Comparison of ENCODE assay signal across 2 cellular contexts in the genomic region with DNA sequence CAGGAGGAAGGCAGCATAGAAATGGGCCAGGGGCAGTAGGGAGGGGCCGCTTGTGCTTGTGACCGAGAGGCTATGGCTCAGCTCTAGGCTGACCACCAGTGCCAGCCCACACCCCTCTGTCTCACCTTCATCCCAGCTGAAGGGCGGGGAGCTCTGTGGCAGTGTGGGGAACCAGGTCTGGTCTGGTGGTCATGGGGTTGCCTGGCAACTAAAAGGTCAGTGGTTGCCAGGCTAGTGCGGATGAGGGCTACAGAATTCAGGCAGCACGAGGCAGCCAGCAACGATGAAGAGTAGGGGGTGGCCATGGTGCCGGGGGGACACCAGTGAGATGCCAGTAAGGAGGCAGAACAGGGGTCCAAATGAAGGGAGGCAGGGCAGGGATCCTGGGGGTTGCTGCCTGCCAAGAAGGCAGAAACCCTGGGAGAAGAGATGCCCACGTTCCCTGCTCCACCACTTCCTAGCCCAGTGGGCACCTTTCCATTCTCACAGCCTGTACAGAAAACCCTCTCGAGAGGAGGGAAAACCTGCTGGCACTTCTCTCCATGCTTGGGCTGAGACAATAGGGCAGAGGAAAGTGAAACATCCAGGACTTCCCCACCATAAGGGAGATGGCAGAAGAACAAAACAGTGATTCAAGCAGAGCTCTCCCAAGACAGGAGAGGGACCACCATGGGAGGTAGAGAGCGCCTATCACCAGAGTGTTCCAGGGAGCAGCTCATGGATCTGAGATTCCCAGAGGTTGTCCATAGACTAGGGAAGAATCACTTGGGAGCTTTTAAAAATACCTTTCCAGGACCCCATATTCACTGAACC.
TF ChIP-seq lines count a peak whose summit lies in the region.

No MANE protein-coding gene starts in this region.

TF ChIP-seq in SK-N-SH, 30 proteins besides CTCF, POLR2A, EP300 and RAD21 (continued from another document):
- TF ChIP-seq, protein P1, sequence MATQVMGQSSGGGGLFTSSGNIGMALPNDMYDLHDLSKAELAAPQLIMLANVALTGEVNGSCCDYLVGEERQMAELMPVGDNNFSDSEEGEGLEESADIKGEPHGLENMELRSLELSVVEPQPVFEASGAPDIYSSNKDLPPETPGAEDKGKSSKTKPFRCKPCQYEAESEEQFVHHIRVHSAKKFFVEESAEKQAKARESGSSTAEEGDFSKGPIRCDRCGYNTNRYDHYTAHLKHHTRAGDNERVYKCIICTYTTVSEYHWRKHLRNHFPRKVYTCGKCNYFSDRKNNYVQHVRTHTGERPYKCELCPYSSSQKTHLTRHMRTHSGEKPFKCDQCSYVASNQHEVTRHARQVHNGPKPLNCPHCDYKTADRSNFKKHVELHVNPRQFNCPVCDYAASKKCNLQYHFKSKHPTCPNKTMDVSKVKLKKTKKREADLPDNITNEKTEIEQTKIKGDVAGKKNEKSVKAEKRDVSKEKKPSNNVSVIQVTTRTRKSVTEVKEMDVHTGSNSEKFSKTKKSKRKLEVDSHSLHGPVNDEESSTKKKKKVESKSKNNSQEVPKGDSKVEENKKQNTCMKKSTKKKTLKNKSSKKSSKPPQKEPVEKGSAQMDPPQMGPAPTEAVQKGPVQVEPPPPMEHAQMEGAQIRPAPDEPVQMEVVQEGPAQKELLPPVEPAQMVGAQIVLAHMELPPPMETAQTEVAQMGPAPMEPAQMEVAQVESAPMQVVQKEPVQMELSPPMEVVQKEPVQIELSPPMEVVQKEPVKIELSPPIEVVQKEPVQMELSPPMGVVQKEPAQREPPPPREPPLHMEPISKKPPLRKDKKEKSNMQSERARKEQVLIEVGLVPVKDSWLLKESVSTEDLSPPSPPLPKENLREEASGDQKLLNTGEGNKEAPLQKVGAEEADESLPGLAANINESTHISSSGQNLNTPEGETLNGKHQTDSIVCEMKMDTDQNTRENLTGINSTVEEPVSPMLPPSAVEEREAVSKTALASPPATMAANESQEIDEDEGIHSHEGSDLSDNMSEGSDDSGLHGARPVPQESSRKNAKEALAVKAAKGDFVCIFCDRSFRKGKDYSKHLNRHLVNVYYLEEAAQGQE (IDR thresholded peaks at IDR 0.05; ENCODE audit: low read depth, low read length), result no peak
- TF ChIP-seq FOXJ3 (CRISPR knock-in tag; IDR thresholded peaks at IDR 0.05) (no peak), NFIC (IDR thresholded peaks at IDR 0.05; ENCODE audit: borderline replicate concordance) (no peak), GABPA (IDR thresholded peaks at IDR 0.05; ENCODE audit: low read depth) (no peak), CHD2 (IDR thresholded peaks at IDR 0.05; ENCODE audit: low read length, partially characterized antibody) (no peak), FOXM1 (IDR thresholded peaks at IDR 0.05; ENCODE audit: low read depth) (no peak), TCF12 (IDR thresholded peaks at IDR 0.05) (no peak)
TF ChIP-seq in SK-N-SH: peak in this region for 0.

TF ChIP-seq in SK-N-SH treated with all-trans-retinoic acid at 6 μM for 48 hours, 23 proteins besides CTCF, POLR2A, EP300 and RAD21 (continued from another document):
- TF ChIP-seq GLIS3 (CRISPR knock-in tag; IDR thresholded peaks at IDR 0.05) (no peak), ZNF70 (CRISPR knock-in tag; IDR thresholded peaks at IDR 0.05) (no peak), BACH2 (CRISPR knock-in tag; IDR thresholded peaks at IDR 0.05; ENCODE audit: borderline replicate concordance) (no peak), PPARA (CRISPR knock-in tag; IDR thresholded peaks at IDR 0.05; ENCODE audit: borderline replicate concordance) (no peak)
- TF ChIP-seq, protein P2, sequence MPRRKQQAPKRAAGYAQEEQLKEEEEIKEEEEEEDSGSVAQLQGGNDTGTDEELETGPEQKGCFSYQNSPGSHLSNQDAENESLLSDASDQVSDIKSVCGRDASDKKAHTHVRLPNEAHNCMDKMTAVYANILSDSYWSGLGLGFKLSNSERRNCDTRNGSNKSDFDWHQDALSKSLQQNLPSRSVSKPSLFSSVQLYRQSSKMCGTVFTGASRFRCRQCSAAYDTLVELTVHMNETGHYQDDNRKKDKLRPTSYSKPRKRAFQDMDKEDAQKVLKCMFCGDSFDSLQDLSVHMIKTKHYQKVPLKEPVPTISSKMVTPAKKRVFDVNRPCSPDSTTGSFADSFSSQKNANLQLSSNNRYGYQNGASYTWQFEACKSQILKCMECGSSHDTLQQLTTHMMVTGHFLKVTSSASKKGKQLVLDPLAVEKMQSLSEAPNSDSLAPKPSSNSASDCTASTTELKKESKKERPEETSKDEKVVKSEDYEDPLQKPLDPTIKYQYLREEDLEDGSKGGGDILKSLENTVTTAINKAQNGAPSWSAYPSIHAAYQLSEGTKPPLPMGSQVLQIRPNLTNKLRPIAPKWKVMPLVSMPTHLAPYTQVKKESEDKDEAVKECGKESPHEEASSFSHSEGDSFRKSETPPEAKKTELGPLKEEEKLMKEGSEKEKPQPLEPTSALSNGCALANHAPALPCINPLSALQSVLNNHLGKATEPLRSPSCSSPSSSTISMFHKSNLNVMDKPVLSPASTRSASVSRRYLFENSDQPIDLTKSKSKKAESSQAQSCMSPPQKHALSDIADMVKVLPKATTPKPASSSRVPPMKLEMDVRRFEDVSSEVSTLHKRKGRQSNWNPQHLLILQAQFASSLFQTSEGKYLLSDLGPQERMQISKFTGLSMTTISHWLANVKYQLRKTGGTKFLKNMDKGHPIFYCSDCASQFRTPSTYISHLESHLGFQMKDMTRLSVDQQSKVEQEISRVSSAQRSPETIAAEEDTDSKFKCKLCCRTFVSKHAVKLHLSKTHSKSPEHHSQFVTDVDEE (CRISPR knock-in tag; IDR thresholded peaks at IDR 0.05), result no peak
TF ChIP-seq in SK-N-SH treated with all-trans-retinoic acid at 6 μM for 48 hours: peak in this region for 0.
